ENCODE assay signal across 10 cellular contexts in the genomic region with DNA sequence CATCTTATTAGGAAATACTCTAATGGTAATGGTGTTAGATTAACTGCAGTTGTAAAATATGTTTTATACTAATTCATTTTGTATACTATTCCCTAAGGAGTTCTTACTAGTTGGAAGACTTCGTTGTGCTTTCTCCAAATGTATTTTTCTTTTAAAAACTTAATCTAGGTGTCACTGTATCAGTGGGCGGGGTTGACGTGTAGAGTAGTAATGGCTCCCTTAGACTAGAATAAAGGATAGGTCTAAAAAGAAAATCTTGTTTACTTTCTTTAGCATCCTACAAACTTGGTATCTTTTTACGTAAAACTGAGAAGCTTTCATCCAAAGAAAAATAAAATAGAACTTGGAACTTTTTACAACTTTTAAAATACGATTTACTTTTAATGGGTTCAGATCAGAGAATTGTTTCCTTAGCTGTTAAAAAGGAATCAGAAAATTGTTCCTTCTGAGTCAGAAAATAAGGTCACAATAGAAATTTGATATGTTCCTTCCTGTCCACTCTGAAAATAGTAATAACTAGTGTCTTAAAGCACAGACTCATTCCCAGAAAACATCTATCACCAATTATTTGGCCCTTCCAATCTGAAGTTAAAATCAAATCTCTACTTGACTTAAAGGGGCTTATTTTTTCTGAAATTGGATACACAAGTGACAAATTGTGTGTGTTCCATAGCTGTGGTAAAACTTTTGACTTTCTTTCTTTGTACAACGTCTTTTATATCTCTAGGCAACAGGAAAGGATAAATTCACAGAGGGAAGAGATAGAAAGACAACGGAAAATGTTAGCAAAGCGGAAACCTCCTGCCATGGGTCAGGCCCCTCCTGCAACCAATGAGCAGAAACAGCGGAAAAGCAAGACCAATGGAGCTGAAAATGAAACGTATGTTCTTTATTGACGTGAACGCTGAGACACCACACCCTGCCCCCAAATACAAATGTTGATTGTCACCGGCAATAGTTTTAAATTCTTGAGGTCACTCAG. TPM values are rescaled to one million over a fixed set of nuclear protein-coding genes. Genes with fewer than 3 reads are reported as not detected.
A peak's percentile ranks its signal among the peaks of the same experiment; 100 is the strongest.
DNase-seq lines count a peak whose midpoint lies in the region; ATAC-seq, FAIRE-seq and TF ChIP-seq lines count a peak whose summit lies in the region.
"Had no signal": no experiment of that assay in that cellular context is flagged by ENCODE, and none has a peak within 500 bp of the region (broad histone marks: within the 10 kb centered on the region; RNA-seq: fewer than 3 reads in every experiment).

No MANE protein-coding gene starts in this region.

- no peaks in the 10 kb centered on the region for H3K27me3 Mint-ChIP-seq in CD4-positive, alpha-beta memory T cell
- no peaks in the 10 kb centered on the region for H3K27me3 Mint-ChIP-seq in endothelial cell (ENCODE audit: unreplicated experiment)
- H3K27me3 Mint-ChIP-seq in progenitor cell of endocrine pancreas, result no peaks in the 10 kb centered on the region

- H3K4me1 ChIP-seq in CD4-positive, alpha-beta memory T cell (ENCODE audit: insufficient read depth, low read length), result no peaks in the 10 kb centered on the region
- H3K4me1 ChIP-seq: colonic mucosa had no signal

- no peaks in the 10 kb centered on the region for H3K9me3 Mint-ChIP-seq in CD4-positive, alpha-beta memory T cell
- H3K9me3 Mint-ChIP-seq in endothelial cell (ENCODE audit: unreplicated experiment) (no peaks in the 10 kb centered on the region), progenitor cell of endocrine pancreas (ENCODE audit: low read depth) (no peaks in the 10 kb centered on the region)

- peaks cover 16% of the 10 kb centered on the region for H3K36me3 ChIP-seq in CD4-positive, alpha-beta memory T cell (ENCODE audit: insufficient read depth, low read length)

- no peak overlapping the region for H3K4me3 ChIP-seq in CD4-positive, alpha-beta memory T cell (ENCODE audit: low read length in 2 of 2)
- H3K4me3 ChIP-seq: colonic mucosa had no signal

- H3K4me1 Mint-ChIP-seq in CD4-positive, alpha-beta memory T cell, result peaks cover 0 to 11% (median 5%) of the 10 kb centered on the region in 4 donors
- peaks cover 6% of the 10 kb centered on the region for H3K4me1 Mint-ChIP-seq in endothelial cell (ENCODE audit: unreplicated experiment)
- peaks cover 4% of the 10 kb centered on the region for H3K4me1 Mint-ChIP-seq in progenitor cell of endocrine pancreas (ENCODE audit: low read depth)

- peaks cover 42 to 62% of the 10 kb centered on the region in 2 donors for H3K36me3 Mint-ChIP-seq in CD4-positive, alpha-beta memory T cell
- H3K36me3 Mint-ChIP-seq in endothelial cell (ENCODE audit: low read depth, unreplicated experiment) (peaks cover 15% of the 10 kb centered on the region), progenitor cell of endocrine pancreas (ENCODE audit: insufficient read depth) (peaks cover 15% of the 10 kb centered on the region)

- intact Hi-C loops in CD4-positive, alpha-beta memory T cell (cut with micrococcal nuclease), result no loop called here

- CTCF ChIA-PET in CD4-positive, alpha-beta memory T cell (lab: Charles Lee; ENCODE audit: partially characterized antibody), result no interaction called here

- FAIRE-seq in GM19239 (lab: Jason Lieb, UNC), result no peak

- peak; percentile 82 for ATAC-seq in SK-N-SH treated with all-trans-retinoic acid at 6 μM for 48 hours
- ATAC-seq in HG03108 (IDR thresholded peaks at IDR 0.05; ENCODE audit: unreplicated experiment), result no peak

- peak overlapping the region; percentile 3 to 83 (median 70) for H3K27ac Mint-ChIP-seq in CD4-positive, alpha-beta memory T cell
- H3K27ac Mint-ChIP-seq in endothelial cell (ENCODE audit: unreplicated experiment), result peak overlapping the region; percentile 44
- H3K27ac Mint-ChIP-seq in progenitor cell of endocrine pancreas, result peak overlapping the region; percentile 47

- H3K9me3 ChIP-seq in CD4-positive, alpha-beta memory T cell (ENCODE audit: control insufficient read depth in 1 of 2, low read length in 2 of 2), result no peaks in the 10 kb centered on the region
- H3K9me3 ChIP-seq: colonic mucosa had no signal

- peak overlapping the region in 4 of 8 donors; percentile 12 to 51 (median 28) for H3K4me3 Mint-ChIP-seq in CD4-positive, alpha-beta memory T cell
- H3K4me3 Mint-ChIP-seq in endothelial cell (ENCODE audit: unreplicated experiment) (no peak overlapping the region), progenitor cell of endocrine pancreas (ENCODE audit: low read depth) (no peak overlapping the region)

- H3K27ac ChIP-seq in CD4-positive, alpha-beta memory T cell (ENCODE audit: low read depth, low read length), result no peak overlapping the region
- H3K27ac ChIP-seq: colonic mucosa had no signal

- no peaks in the 10 kb centered on the region for H3K27me3 ChIP-seq in CD4-positive, alpha-beta memory T cell (ENCODE audit: insufficient read depth, low read length)
- H3K27me3 ChIP-seq: colonic mucosa had no signal

- POLR2A ChIA-PET in CD4-positive, alpha-beta memory T cell (lab: Charles Lee; ENCODE audit: partially characterized antibody), result no interaction called here

- peak in 3 of 5 donors; percentile 3 to 6 (median 4) for DNase-seq in CD4-positive, alpha-beta memory T cell
- DNase-seq in endothelial cell (ENCODE audit: low spot score) (no peak), progenitor cell of endocrine pancreas (ENCODE audit: low spot score, unreplicated experiment) (no peak), NOMO-1 (lab: John Stamatoyannopoulos, UW; ENCODE audit: unreplicated experiment in 2 of 2) (no peak), GM19239 (ENCODE audit: insufficient read length, low spot score) (no peak)
- no peak for DNase-seq in stimulated activated naive CD4-positive, alpha-beta T cell treated with Interleukin-2 at 50 U/mL for 16 hours (lab: John Stamatoyannopoulos, UW)
- DNase-seq: activated T-cell treated with anti-CD3 and anti-CD28 coated beads for 4 hours, colonic mucosa had no signal

- TF ChIP-seq CTCF in endothelial cell (IDR thresholded peaks at IDR 0.05; ENCODE audit: unreplicated experiment) (no peak), progenitor cell of endocrine pancreas (IDR thresholded peaks at IDR 0.05; ENCODE audit: unreplicated experiment) (no peak)

TF ChIP-seq in SK-N-SH treated with all-trans-retinoic acid at 6 μM for 48 hours, 23 proteins besides CTCF, POLR2A, EP300 and RAD21:
- no peak for TF ChIP-seq ISL1 (CRISPR knock-in tag; IDR thresholded peaks at IDR 0.05)
- no peak for TF ChIP-seq CSRNP3 (CRISPR knock-in tag; IDR thresholded peaks at IDR 0.05)
- TF ChIP-seq BACH2 (CRISPR knock-in tag; IDR thresholded peaks at IDR 0.05; ENCODE audit: borderline replicate concordance), result no peak
- TF ChIP-seq ZNF70 (CRISPR knock-in tag; IDR thresholded peaks at IDR 0.05), result no peak
- TF ChIP-seq ZC3H10 (CRISPR knock-in tag; IDR thresholded peaks at IDR 0.05), result peak; percentile 35; the same call in 1 of the 2 replicates

RNA-seq across cellular contexts. Expression of gene MRC2, which starts 54.7 kb away (rescaled TPM):
- total RNA-seq in CD4-positive, alpha-beta memory T cell, result 1 to 10 TPM; 6.7 to 8.7 TPM
- polyA plus RNA-seq in CD4-positive, alpha-beta memory T cell, result under 1 TPM in 1 of 2 donors, not detected in 1; 0.71 TPM
- total RNA-seq in endothelial cell (ENCODE audit: unreplicated experiment) (120 TPM), progenitor cell of endocrine pancreas (4.9 and 6.3 TPM in 2 replicates)

Comparison
In these comparisons a context has a peak if more than half of its experiments do, and no peak if none do; other contexts are left out.
1. DNase-seq: peak in CD4-positive, alpha-beta memory T cell (3 of 5); none in endothelial cell (single experiment), progenitor cell of endocrine pancreas (single experiment), NOMO-1 (0 of 2), stimulated activated naive CD4-positive, alpha-beta T cell treated with Interleukin-2 at 50 U/mL for 16 hours (single experiment) and GM19239 (single experiment).
2. RNA of gene MRC2, which starts 54.7 kb away (total RNA-seq): 120 TPM in endothelial cell (single experiment); 6.7 to 8.7 TPM in CD4-positive, alpha-beta memory T cell and 4.9 to 6.3 TPM in progenitor cell of endocrine pancreas; every median in the first group is over 10 times any median in the second.
3. Peak in every context shown above with its lines, with median percentiles within 50 percentile points of each other: H3K27ac Mint-ChIP-seq.